21 cellular contexts compared by ENCODE assay signal in genomic region chr1:113201560-113201959, GRCh38.
"Had no signal": no experiment of that assay in that cellular context is flagged by ENCODE, and none has a peak within 500 bp of the region (broad histone marks: within the 10 kb centered on the region; RNA-seq: fewer than 3 reads in every experiment).

No MANE protein-coding gene starts in this region.

- H3K36me3 ChIP-seq: esophagus muscularis mucosa, gastrocnemius medialis, left ventricle myocardium inferior, right atrium auricular region, sigmoid colon, stomach, thoracic aorta had no signal

- ATAC-seq: gastrocnemius medialis; left cardiac atrium; natural killer cell; stimulated activated naive B cell treated with anti-CD40 and anti-IgM and Interleukin-4, amounts not matched to agents 10 μg/mL and 1 μg/mL and 100 μg/mL, for 72 hours had no signal

- H3K4me1 ChIP-seq: esophagus muscularis mucosa, gastrocnemius medialis, left ventricle myocardium inferior, right atrium auricular region had no signal

- H3K9me3 ChIP-seq: esophagus muscularis mucosa, gastrocnemius medialis, left ventricle myocardium inferior, sigmoid colon, stomach had no signal

- H3K27me3 ChIP-seq: esophagus muscularis mucosa, gastrocnemius medialis, right atrium auricular region, sigmoid colon, stomach had no signal

- H3K27ac ChIP-seq: coronary artery, esophagus muscularis mucosa, gastrocnemius medialis, left ventricle myocardium inferior, right atrium auricular region, sigmoid colon, skin epidermis, stomach, thoracic aorta had no signal

- H3K4me3 ChIP-seq: coronary artery, esophagus muscularis mucosa, gastrocnemius medialis, left ventricle myocardium inferior, right atrium auricular region, sigmoid colon, skin epidermis, stomach, thoracic aorta had no signal

- DNase-seq: central memory CD4-positive, alpha-beta T cell; effector CD4-positive, alpha-beta T cell; endodermal cell; gastrocnemius medialis; glutamatergic neuron; kidney; left cardiac atrium; left ventricle myocardium inferior; mammary epithelial cell; natural killer cell; sigmoid colon; stimulated activated CD4-positive, alpha-beta T cell treated with anti-CD3 and anti-CD28 coated beads, Interleukin-2, amount 100 ng/mL, for 24 hours; stimulated activated CD4-positive, alpha-beta T cell treated with anti-CD3 and anti-CD28 coated beads, Interleukin-4, amount 100 ng/mL, for 4 hours; stimulated activated naive B cell treated with anti-CD40 and anti-IgM and Interleukin-4, amounts not matched to agents 10 μg/mL and 1 μg/mL and 100 μg/mL, for 72 hours; stomach; substantia nigra had no signal
